ENCODE assay signal across 8 cellular contexts in genomic region chr11:68383976-68384501, GRCh38.
A peak's percentile ranks its signal among the peaks of the same experiment; 100 is the strongest.
DNase-seq lines count a peak whose midpoint lies in the region; ATAC-seq and TF ChIP-seq lines count a peak whose summit lies in the region.

No MANE protein-coding gene starts in this region.

- H3K27ac ChIP-seq in endodermal cell (ENCODE audit: low read depth, low read length): no peak overlapping the region

- H3K36me3 Mint-ChIP-seq in endodermal cell (ENCODE audit: low read depth): peaks cover 19% of the 10 kb centered on the region

- no peak overlapping the region for H3K27ac Mint-ChIP-seq in endodermal cell

- no peaks in the 10 kb centered on the region for H3K27me3 ChIP-seq in endodermal cell (ENCODE audit: control insufficient read depth, insufficient read depth, low read length, poor library complexity, severe bottlenecking)

- H3K9ac ChIP-seq in endodermal cell (ENCODE audit: extremely low read depth, low read length, poor library complexity, severe bottlenecking): no peak overlapping the region

- ATAC-seq in HG03095 (IDR thresholded peaks at IDR 0.05; ENCODE audit: unreplicated experiment) (no peak), HG03460 (IDR thresholded peaks at IDR 0.05; ENCODE audit: unreplicated experiment) (no peak)

- no peak overlapping the region for H3K4me3 Mint-ChIP-seq in endodermal cell

- H3K4me1 ChIP-seq in endodermal cell (ENCODE audit: control insufficient read depth, insufficient read depth, low read length): no peaks in the 10 kb centered on the region

- no peaks in the 10 kb centered on the region for H3K4me1 Mint-ChIP-seq in endodermal cell

- H3K27me3 Mint-ChIP-seq in endodermal cell (ENCODE audit: insufficient read depth): no peaks in the 10 kb centered on the region

- peaks cover 13% of the 10 kb centered on the region for H3K36me3 ChIP-seq in endodermal cell (ENCODE audit: control insufficient read depth, insufficient read depth, low read length)

- WGBS in endodermal cell (ENCODE audit: insufficient coverage in 1 of 2, insufficient read length in 1 of 2), 2 experiments: 27 to 44% methylated on average over 8 to 9 of the region's 9 CpGs

- H3K9me3 Mint-ChIP-seq in endodermal cell: no peaks in the 10 kb centered on the region

- peak; percentile 94 for TF ChIP-seq CTCF in endodermal cell (conservative IDR thresholded peaks at IDR 0.05)

- H3K4me3 ChIP-seq in endodermal cell (ENCODE audit: low read length): no peak overlapping the region

- DNase-seq in GM04504 (ENCODE audit: low read depth) (peak; percentile 14), NAMALWA (ENCODE audit: low spot score) (peak; percentile 58), endodermal cell (peak; percentile 94), myocyte (ENCODE audit: low read depth) (peak; percentile 67)
- DNase-seq in activated CD8-positive, alpha-beta memory T cell treated with anti-CD3 and anti-CD28 coated beads for 1 hour (ENCODE audit: extremely low read depth in 1 of 2, low read depth in 1 of 2): peak; percentile 16 to 38
- DNase-seq in stimulated activated naive CD4-positive, alpha-beta T cell treated with Interleukin-2 at 50 U/mL for 16 hours (lab: John Stamatoyannopoulos, UW): peak; percentile 41

- H3K9me3 ChIP-seq in endodermal cell (ENCODE audit: control insufficient read depth, low read length): no peaks in the 10 kb centered on the region

Comparison
In these comparisons a context has a peak if more than half of its experiments do, and no peak if none do; other contexts are left out.
1. DNase-seq: peak in every context shown above with its lines; median percentile 94 in endodermal cell; 67 in myocyte; 58 in NAMALWA; 41 in stimulated activated naive CD4-positive, alpha-beta T cell treated with Interleukin-2 at 50 U/mL for 16 hours; 27 in activated CD8-positive, alpha-beta memory T cell treated with anti-CD3 and anti-CD28 coated beads for 1 hour; 14 in GM04504.